ENCODE assay signal across 28 cellular contexts in the genomic region with DNA sequence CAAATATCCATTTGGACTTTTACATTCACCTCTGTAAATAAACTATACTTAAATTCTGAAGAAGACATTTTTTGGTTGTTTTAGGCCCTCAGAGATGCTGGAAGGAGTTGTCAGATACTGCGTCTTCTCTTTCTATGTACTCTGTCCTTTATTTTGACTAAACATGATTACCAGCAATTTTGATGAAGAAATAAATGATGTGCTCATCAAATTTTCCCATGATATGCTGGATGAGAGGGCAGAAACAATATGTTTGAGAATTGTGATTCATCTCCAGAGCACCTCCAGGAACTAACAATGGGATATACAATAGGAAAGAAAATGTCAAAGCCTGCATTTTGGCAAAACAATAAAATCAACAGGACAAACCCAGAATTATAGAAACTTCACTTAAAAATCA.
"Had no signal": no experiment of that assay in that cellular context is flagged by ENCODE, and none has a peak within 500 bp of the region (broad histone marks: within the 10 kb centered on the region; RNA-seq: fewer than 3 reads in every experiment).

No MANE protein-coding gene starts in this region.

- FAIRE-seq: endometrium, endothelial cell of umbilical vein, frontal cortex had no signal

- ATAC-seq: effector memory CD8-positive, alpha-beta T cell; esophagus mucosa; foreskin keratinocyte; gastrocnemius medialis; gastroesophageal sphincter; heart left ventricle; heart right ventricle had no signal

- DNase-seq: colonic mucosa; cortex of kidney; dermis blood vessel endothelial cell; dorsolateral prefrontal cortex; effector CD4-positive, alpha-beta T cell; effector CD8-positive, alpha-beta T cell; effector memory CD4-positive, alpha-beta T cell; effector memory CD8-positive, alpha-beta T cell; endodermal cell; erythroblast; esophagus squamous epithelium; foreskin fibroblast; foreskin keratinocyte; foreskin melanocyte; gastrocnemius medialis; glutamatergic neuron; head of caudate nucleus; heart left ventricle; heart right ventricle had no signal

- H3K79me2 ChIP-seq: hepatocyte had no signal

- H3K27me3 ChIP-seq: colonic mucosa, dorsolateral prefrontal cortex, esophagus muscularis mucosa, esophagus squamous epithelium, foreskin keratinocyte, gastrocnemius medialis, gastroesophageal sphincter, heart left ventricle, heart right ventricle, hepatocyte had no signal

- H3K9me3 ChIP-seq: colonic mucosa, esophagus muscularis mucosa, esophagus squamous epithelium, gastrocnemius medialis, gastroesophageal sphincter, heart left ventricle, heart right ventricle had no signal

- H3K36me3 ChIP-seq: colonic mucosa, esophagus muscularis mucosa, esophagus squamous epithelium, gastrocnemius medialis, gastroesophageal sphincter, heart left ventricle, heart right ventricle had no signal

- H3K4me2 ChIP-seq: hepatocyte had no signal

- H3K4me3 ChIP-seq: colonic mucosa, coronary artery, dorsolateral prefrontal cortex, esophagus muscularis mucosa, esophagus squamous epithelium, gastrocnemius medialis, gastroesophageal sphincter, heart left ventricle, heart right ventricle, hepatocyte had no signal

- H3K4me1 ChIP-seq: colonic mucosa, esophagus muscularis mucosa, esophagus squamous epithelium, foreskin keratinocyte, gastrocnemius medialis, gastroesophageal sphincter, heart left ventricle, heart right ventricle had no signal

- H2AFZ ChIP-seq: hepatocyte had no signal

- H3K27ac ChIP-seq: colonic mucosa, coronary artery, dorsolateral prefrontal cortex, epithelial cell of prostate, esophagus muscularis mucosa, esophagus squamous epithelium, foreskin keratinocyte, gastrocnemius medialis, gastroesophageal sphincter, heart left ventricle, heart right ventricle, hepatocyte had no signal
